In genomic region chr9:128552744-128553221, GRCh38 we compare ENCODE assay signal across 8 cellular contexts. TPM values are rescaled to one million over a fixed set of nuclear protein-coding genes. Genes with fewer than 3 reads are reported as not detected.
A peak's percentile ranks its signal among the peaks of the same experiment; 100 is the strongest.
DNase-seq lines count a peak whose midpoint lies in the region; ATAC-seq, FAIRE-seq and TF ChIP-seq lines count a peak whose summit lies in the region.

No MANE protein-coding gene starts in this region.

- H3K27me3 Mint-ChIP-seq in astrocyte (ENCODE audit: low read depth, unreplicated experiment): no peaks in the 10 kb centered on the region

- no peak overlapping the region for H2AFZ ChIP-seq in OCI-LY1 (ENCODE audit: low read length)
- no peak overlapping the region for H2AFZ ChIP-seq in astrocyte (ENCODE audit: low read depth, low read length)

- H3F3A ChIP-seq in OCI-LY1 (ENCODE audit: insufficient read depth, low read length): no peaks in the 10 kb centered on the region

- H3K9me2 ChIP-seq in OCI-LY1 (ENCODE audit: low read depth, low read length): no peaks in the 10 kb centered on the region

- H3K79me2 ChIP-seq in OCI-LY1 (ENCODE audit: insufficient read depth, low read length) (peaks cover 35% of the 10 kb centered on the region), astrocyte (ENCODE audit: insufficient read depth, low read length) (peaks cover 52% of the 10 kb centered on the region)

- ATAC-seq in GM18511 (IDR thresholded peaks at IDR 0.05; ENCODE audit: unreplicated experiment): peak; percentile 45
- peak; percentile 40 for ATAC-seq in HG03045 (IDR thresholded peaks at IDR 0.05; ENCODE audit: unreplicated experiment)

- no peaks in the 10 kb centered on the region for H3K36me3 Mint-ChIP-seq in astrocyte (ENCODE audit: low read depth, unreplicated experiment)

- no peak overlapping the region for H3K27ac Mint-ChIP-seq in astrocyte (ENCODE audit: unreplicated experiment)

- no peak for FAIRE-seq in astrocyte (lab: Jason Lieb, UNC)

- peaks cover 37% of the 10 kb centered on the region for H3K4me1 Mint-ChIP-seq in astrocyte (ENCODE audit: low read depth, unreplicated experiment)

- DNase-seq in AG09309 (ENCODE audit: low read depth) (no peak), astrocyte (ENCODE audit: low read depth) (no peak), DMS153 treated with DMSO at 0.1 percent for 48 hours (lab: John Stamatoyannopoulos, UW; ENCODE audit: unreplicated experiment) (no peak)

- H3K4me1 ChIP-seq in OCI-LY1 (ENCODE audit: insufficient read depth, low read length, severe bottlenecking) (peaks cover 52% of the 10 kb centered on the region), astrocyte (ENCODE audit: insufficient read depth, low read length) (peaks cover 50% of the 10 kb centered on the region), iPS-20b (ENCODE audit: insufficient read depth, low read length) (peaks cover 28% of the 10 kb centered on the region), skeletal muscle satellite cell (ENCODE audit: control insufficient read depth, insufficient read depth, low read length) (peaks cover 57% of the 10 kb centered on the region)

- H3K9me3 ChIP-seq in OCI-LY1 (ENCODE audit: low read length) (no peaks in the 10 kb centered on the region), astrocyte (ENCODE audit: insufficient read depth, low read depth, low read length) (no peaks in the 10 kb centered on the region), iPS-20b (ENCODE audit: insufficient read depth, low read depth, low read length) (no peaks in the 10 kb centered on the region), skeletal muscle satellite cell (replicated peaks; ENCODE audit: low read length) (no peaks in the 10 kb centered on the region)

- H3K27me3 ChIP-seq in OCI-LY1 (ENCODE audit: insufficient read depth, low read length) (no peaks in the 10 kb centered on the region), astrocyte (ENCODE audit: insufficient read depth, low read length) (no peaks in the 10 kb centered on the region), iPS-20b (ENCODE audit: insufficient read depth, low read length) (peaks cover 30% of the 10 kb centered on the region), skeletal muscle satellite cell (ENCODE audit: control insufficient read depth, insufficient read depth, low read length) (no peaks in the 10 kb centered on the region)

- peak overlapping the region; percentile 93 for H3K9ac ChIP-seq in OCI-LY1 (ENCODE audit: low read length)
- H3K9ac ChIP-seq in astrocyte (ENCODE audit: low read length): peak overlapping the region; percentile 86
- H3K9ac ChIP-seq in iPS-20b (ENCODE audit: low read depth, low read length): peak overlapping the region; percentile 85; the same call in 1 of the 2 replicates
- peak overlapping the region; percentile 92 for H3K9ac ChIP-seq in skeletal muscle satellite cell (ENCODE audit: low read depth, low read length)

- H4K20me1 ChIP-seq in OCI-LY1 (ENCODE audit: insufficient read depth, low read length) (no peaks in the 10 kb centered on the region), astrocyte (ENCODE audit: insufficient read depth, low read length) (peaks cover 48% of the 10 kb centered on the region)

- H3K27ac ChIP-seq in OCI-LY1 (ENCODE audit: low read depth, low read length, poor library complexity, severe bottlenecking) (peak overlapping the region; percentile 10), astrocyte (ENCODE audit: low read depth, low read length) (peak overlapping the region; percentile 74), iPS-20b (ENCODE audit: low read length) (no peak overlapping the region)

- H3K36me3 ChIP-seq in OCI-LY1 (ENCODE audit: insufficient read depth, low read length) (no peaks in the 10 kb centered on the region), astrocyte (ENCODE audit: insufficient read depth, low read length) (no peaks in the 10 kb centered on the region), iPS-20b (ENCODE audit: insufficient read depth, low read depth, low read length) (no peaks in the 10 kb centered on the region), skeletal muscle satellite cell (ENCODE audit: insufficient read depth, low read length) (no peaks in the 10 kb centered on the region)

- H3K4me3 Mint-ChIP-seq in astrocyte (ENCODE audit: unreplicated experiment): no peak overlapping the region

- H3K4me3 ChIP-seq in AG09309 (ENCODE audit: control insufficient read depth, low read depth, low read length): peak overlapping the region; percentile 74
- H3K4me3 ChIP-seq in OCI-LY1 (ENCODE audit: low read depth, low read length, poor library complexity, severe bottlenecking): peak overlapping the region; percentile 96
- H3K4me3 ChIP-seq in astrocyte (ENCODE audit: insufficient read depth, low read depth, low read length): peak overlapping the region; percentile 92
- peak overlapping the region; percentile 95 for H3K4me3 ChIP-seq in iPS-20b (ENCODE audit: low read length)
- H3K4me3 ChIP-seq in skeletal muscle satellite cell (ENCODE audit: low read length): peak overlapping the region; percentile 95

- no peaks in the 10 kb centered on the region for H3K9me3 Mint-ChIP-seq in astrocyte (ENCODE audit: unreplicated experiment)

- H3K4me2 ChIP-seq in OCI-LY1 (ENCODE audit: low read length) (peak overlapping the region; percentile 88), astrocyte (ENCODE audit: low read length) (peak overlapping the region; percentile 94), skeletal muscle satellite cell (ENCODE audit: low read length) (peak overlapping the region; percentile 83)

- TF ChIP-seq CTCF in AG09309 (IDR thresholded peaks at IDR 0.05; ENCODE audit: control insufficient read depth, insufficient read depth, low read depth, low read length, missing control alignments) (no peak), OCI-LY1 (IDR thresholded peaks at IDR 0.05; ENCODE audit: low read length) (no peak), astrocyte (IDR thresholded peaks at IDR 0.05; ENCODE audit: insufficient read depth, low read depth, low read length) (no peak)

RNA-seq across cellular contexts. Expression of gene SPTAN1, which starts 0.4 kb away (rescaled TPM):
- total RNA-seq in astrocyte: 523 and 604 TPM in 2 replicates
- total RNA-seq in skeletal muscle satellite cell (2012; rRNA removed): 222 and 249 TPM in 2 replicates

RNA-seq across cellular contexts. Expression of gene GLE1, which starts 48.3 kb away (rescaled TPM):
- 15.0 and 17.5 TPM in 2 replicates for total RNA-seq in astrocyte
- 29.7 and 32.2 TPM in 2 replicates for total RNA-seq in skeletal muscle satellite cell (2012; rRNA removed)
